7 cellular contexts compared by ENCODE assay signal in the genomic region with DNA sequence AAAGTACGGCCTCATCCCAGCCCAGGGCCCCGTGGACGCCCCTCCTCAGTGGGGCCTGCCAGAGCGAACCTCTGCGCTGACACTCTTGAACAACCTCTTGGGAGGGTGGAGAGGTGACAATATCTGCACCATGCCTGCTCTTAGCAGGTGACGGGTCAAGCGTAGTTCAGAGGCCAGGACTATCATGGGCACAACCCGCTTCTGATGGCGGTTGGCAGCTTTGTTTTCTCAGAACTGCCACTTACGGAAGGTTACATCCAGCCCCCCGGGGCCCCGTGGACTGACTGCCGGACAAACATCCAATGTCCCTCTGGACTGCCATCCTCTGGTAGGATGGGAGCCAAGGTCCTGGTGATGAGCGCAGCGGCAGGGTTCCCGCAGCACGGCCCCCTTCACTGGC.
"Had no signal": no experiment of that assay in that cellular context is flagged by ENCODE, and none has a peak within 500 bp of the region (broad histone marks: within the 10 kb centered on the region; RNA-seq: fewer than 3 reads in every experiment).

No MANE protein-coding gene starts in this region.

- H3K4me3 Mint-ChIP-seq: IgD-negative memory B cell had no signal

- H3K4me1 Mint-ChIP-seq: IgD-negative memory B cell had no signal

- H3K27ac Mint-ChIP-seq: IgD-negative memory B cell had no signal

- H3K36me3 Mint-ChIP-seq: IgD-negative memory B cell had no signal

- DNase-seq: IMR-90, KBM-7, KG1 had no signal

- H3K4me3 ChIP-seq: K562 had no signal

- H3K9ac ChIP-seq: KMS-11 had no signal

- H3K27ac ChIP-seq: HL-60, KMS-11 had no signal

- ATAC-seq: K562 had no signal

- H3K4me2 ChIP-seq: KMS-11 had no signal
